In the genomic region with DNA sequence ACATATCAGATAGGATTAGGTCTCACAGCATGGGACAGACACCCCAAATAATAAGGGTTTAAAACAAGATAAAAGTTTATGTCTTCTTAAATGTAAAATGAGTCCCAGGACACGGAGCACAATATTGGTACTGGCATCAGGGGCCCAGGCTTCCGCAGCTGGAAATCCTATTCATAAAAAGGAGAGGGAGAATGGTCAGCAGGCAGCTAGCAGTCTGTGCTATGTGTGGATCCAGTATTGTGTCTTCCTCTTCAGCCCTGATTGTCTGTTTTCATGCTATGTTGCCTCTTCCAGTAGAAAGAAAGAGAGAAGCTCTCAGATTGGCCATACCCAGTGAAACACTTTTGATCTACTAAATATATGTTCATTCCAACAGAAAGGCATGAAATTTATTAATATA, we compare ENCODE assay signal across 20 cellular contexts.
DNase-seq lines count a peak whose midpoint lies in the region; TF ChIP-seq lines count a peak whose summit lies in the region.
"Had no signal": no experiment of that assay in that cellular context is flagged by ENCODE, and none has a peak within 500 bp of the region (broad histone marks: within the 10 kb centered on the region; RNA-seq: fewer than 3 reads in every experiment).

No MANE protein-coding gene starts in this region.

- no peak overlapping the region for H3K4me2 ChIP-seq in neural progenitor cell
- H3K4me2 ChIP-seq: BLaER1 had no signal

- no peaks in the 10 kb centered on the region for H3K27me3 Mint-ChIP-seq in neural progenitor cell (ENCODE audit: insufficient read depth, low read depth)
- H3K27me3 Mint-ChIP-seq: B cell; CD4-positive, CD25-positive, alpha-beta regulatory T cell had no signal

- H3K9ac ChIP-seq in neural progenitor cell = no peak overlapping the region
- H3K9ac ChIP-seq: BLaER1, GM23248 had no signal

- H3K4me1 Mint-ChIP-seq in neural progenitor cell = peaks cover 17% of the 10 kb centered on the region
- H3K4me1 Mint-ChIP-seq: B cell had no signal

- H3K4me3 Mint-ChIP-seq in neural progenitor cell = no peak overlapping the region
- H3K4me3 Mint-ChIP-seq: B cell; CD4-positive, CD25-positive, alpha-beta regulatory T cell; CD8-positive, alpha-beta T cell had no signal

- no peaks in the 10 kb centered on the region for H3K9me3 Mint-ChIP-seq in neural progenitor cell
- H3K9me3 Mint-ChIP-seq: CD8-positive, alpha-beta T cell had no signal

- in situ Hi-C loops in KBM-7 (cut with MboI; ENCODE audit: low pct_unique_long_range_greater_than_20kb, low sequenced_read_pairs) = no loop called here

- no peak for TF ChIP-seq CTCF in neural progenitor cell (IDR thresholded peaks at IDR 0.05)

- no peaks in the 10 kb centered on the region for H3K36me3 ChIP-seq in neural progenitor cell
- H3K36me3 ChIP-seq: BLaER1 had no signal

- H3K36me3 Mint-ChIP-seq in neural progenitor cell = no peaks in the 10 kb centered on the region
- H3K36me3 Mint-ChIP-seq: CD4-positive, CD25-positive, alpha-beta regulatory T cell; CD8-positive, alpha-beta T cell had no signal

- no peaks in the 10 kb centered on the region for H4K20me1 ChIP-seq in neural progenitor cell (ENCODE audit: low read depth)
- H4K20me1 ChIP-seq: BLaER1 had no signal

- DNase-seq in globus pallidus (ENCODE audit: low spot score) (peak; percentile 63), pons (ENCODE audit: low spot score) (peak; percentile 62), substantia nigra (lab: John Stamatoyannopoulos, UW) (peak in 4 of 49 donors; percentile 5 to 25 (median 9)), putamen (ENCODE audit: low spot score) (no peak), neural progenitor cell (ENCODE audit: low spot score) (no peak), KBM-7 (no peak)
- DNase-seq in activated T-cell treated with anti-CD3 and anti-CD28 coated beads, Interleukin-2, amount 50 U/mL, for 48 hours = no peak
- DNase-seq: Caco-2; CD4-positive, CD25-positive, alpha-beta regulatory T cell; CD8-positive, alpha-beta T cell; DMS153; DND-41; GM23248; H7; HCEC 1CT had no signal

- H3F3A ChIP-seq in neural progenitor cell (ENCODE audit: low read depth) = no peaks in the 10 kb centered on the region

- no peaks in the 10 kb centered on the region for H3K9me3 ChIP-seq in neural progenitor cell (ENCODE audit: low read depth)
- H3K9me3 ChIP-seq: BLaER1 had no signal

- no peaks in the 10 kb centered on the region for H3K27me3 ChIP-seq in neural progenitor cell
- H3K27me3 ChIP-seq: BLaER1 had no signal

- H3K27ac Mint-ChIP-seq in neural progenitor cell = no peak overlapping the region
- H3K27ac Mint-ChIP-seq: B cell; CD4-positive, CD25-positive, alpha-beta regulatory T cell; CD8-positive, alpha-beta T cell had no signal

- no peaks in the 10 kb centered on the region for H3K4me1 ChIP-seq in neural progenitor cell
- H3K4me1 ChIP-seq: BLaER1 had no signal

- H3K27ac ChIP-seq in angular gyrus (ENCODE audit: low read depth, low read length) (peak overlapping the region; percentile 10), substantia nigra (ENCODE audit: low read depth, low read length, poor library complexity, severe bottlenecking) (peak overlapping the region; percentile 57), neural progenitor cell (no peak overlapping the region)
- H3K27ac ChIP-seq: 22Rv1, BLaER1, C4-2B, GM23248 had no signal

- H2AFZ ChIP-seq in neural progenitor cell (replicated peaks) = no peak overlapping the region
- H2AFZ ChIP-seq: GM23248 had no signal

- no peak overlapping the region for H3K4me3 ChIP-seq in neural progenitor cell
- H3K4me3 ChIP-seq: BLaER1, GM23248 had no signal

- H3K79me2 ChIP-seq in neural progenitor cell (ENCODE audit: low read depth) = no peaks in the 10 kb centered on the region

Comparison
In these comparisons a context has a peak if more than half of its experiments do, and no peak if none do; other contexts are left out.
1. DNase-seq: peak in globus pallidus (single experiment) and pons (single experiment); none in putamen (single experiment), neural progenitor cell (single experiment), KBM-7 (single experiment) and activated T-cell treated with anti-CD3 and anti-CD28 coated beads, Interleukin-2, amount 50 U/mL, for 48 hours (0 of 2).